ENCODE assay signal across 1 cellular context in the genomic region with DNA sequence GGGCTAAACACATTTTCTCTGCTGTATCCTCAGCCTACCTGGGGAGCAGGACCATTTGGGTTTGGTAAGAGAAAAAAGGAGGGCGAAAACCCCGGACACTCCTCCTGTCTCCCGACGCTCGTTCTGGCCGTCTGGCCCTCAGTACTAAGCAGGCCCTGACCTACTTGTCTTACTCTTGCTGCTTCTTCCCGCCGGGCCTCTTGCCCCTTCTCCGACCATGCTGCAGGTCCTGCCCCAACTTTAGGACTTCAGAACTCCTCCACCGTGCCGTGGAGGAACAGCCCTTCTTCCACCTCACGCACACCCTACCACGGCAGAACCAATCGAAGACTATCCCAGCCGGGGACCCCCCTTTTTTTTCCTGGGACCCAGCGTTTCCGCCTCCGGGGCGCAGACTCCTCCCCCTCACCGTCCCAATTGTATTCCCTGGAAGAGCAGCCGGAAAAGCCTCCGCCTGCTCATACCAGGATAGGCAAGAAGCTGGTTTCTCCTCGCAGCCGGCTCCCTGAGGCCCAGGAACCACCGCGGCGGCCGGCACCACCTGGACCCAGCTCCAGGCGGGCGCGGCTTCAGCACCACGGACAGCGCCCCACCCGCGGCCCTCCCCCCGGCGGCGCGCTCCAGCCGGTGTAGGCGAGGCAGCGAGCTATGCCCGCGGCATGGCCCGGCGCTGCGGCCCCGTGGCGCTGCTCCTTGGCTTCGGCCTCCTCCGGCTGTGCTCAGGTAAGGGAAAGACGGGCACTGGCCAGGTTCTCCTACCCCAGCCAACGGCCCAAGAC.
A peak's percentile ranks its signal among the peaks of the same experiment; 100 is the strongest.
TF ChIP-seq lines count a peak whose summit lies in the region.

TSS of gene CHRNB2 (plus strand) at position 393 of the 779 bp plus-strand sequence. CDS start at position 660, 267 bp downstream.

TF ChIP-seq in K562, 482 proteins besides CTCF, POLR2A, EP300 and RAD21 (continued from another document):
- TF ChIP-seq, protein P1, sequence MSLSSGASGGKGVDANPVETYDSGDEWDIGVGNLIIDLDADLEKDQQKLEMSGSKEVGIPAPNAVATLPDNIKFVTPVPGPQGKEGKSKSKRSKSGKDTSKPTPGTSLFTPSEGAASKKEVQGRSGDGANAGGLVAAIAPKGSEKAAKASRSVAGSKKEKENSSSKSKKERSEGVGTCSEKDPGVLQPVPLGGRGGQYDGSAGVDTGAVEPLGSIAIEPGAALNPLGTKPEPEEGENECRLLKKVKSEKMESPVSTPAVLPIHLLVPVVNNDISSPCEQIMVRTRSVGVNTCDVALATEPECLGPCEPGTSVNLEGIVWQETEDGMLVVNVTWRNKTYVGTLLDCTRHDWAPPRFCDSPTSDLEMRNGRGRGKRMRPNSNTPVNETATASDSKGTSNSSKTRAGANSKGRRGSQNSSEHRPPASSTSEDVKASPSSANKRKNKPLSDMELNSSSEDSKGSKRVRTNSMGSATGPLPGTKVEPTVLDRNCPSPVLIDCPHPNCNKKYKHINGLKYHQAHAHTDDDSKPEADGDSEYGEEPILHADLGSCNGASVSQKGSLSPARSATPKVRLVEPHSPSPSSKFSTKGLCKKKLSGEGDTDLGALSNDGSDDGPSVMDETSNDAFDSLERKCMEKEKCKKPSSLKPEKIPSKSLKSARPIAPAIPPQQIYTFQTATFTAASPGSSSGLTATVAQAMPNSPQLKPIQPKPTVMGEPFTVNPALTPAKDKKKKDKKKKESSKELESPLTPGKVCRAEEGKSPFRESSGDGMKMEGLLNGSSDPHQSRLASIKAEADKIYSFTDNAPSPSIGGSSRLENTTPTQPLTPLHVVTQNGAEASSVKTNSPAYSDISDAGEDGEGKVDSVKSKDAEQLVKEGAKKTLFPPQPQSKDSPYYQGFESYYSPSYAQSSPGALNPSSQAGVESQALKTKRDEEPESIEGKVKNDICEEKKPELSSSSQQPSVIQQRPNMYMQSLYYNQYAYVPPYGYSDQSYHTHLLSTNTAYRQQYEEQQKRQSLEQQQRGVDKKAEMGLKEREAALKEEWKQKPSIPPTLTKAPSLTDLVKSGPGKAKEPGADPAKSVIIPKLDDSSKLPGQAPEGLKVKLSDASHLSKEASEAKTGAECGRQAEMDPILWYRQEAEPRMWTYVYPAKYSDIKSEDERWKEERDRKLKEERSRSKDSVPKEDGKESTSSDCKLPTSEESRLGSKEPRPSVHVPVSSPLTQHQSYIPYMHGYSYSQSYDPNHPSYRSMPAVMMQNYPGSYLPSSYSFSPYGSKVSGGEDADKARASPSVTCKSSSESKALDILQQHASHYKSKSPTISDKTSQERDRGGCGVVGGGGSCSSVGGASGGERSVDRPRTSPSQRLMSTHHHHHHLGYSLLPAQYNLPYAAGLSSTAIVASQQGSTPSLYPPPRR (CRISPR knock-in tag; IDR thresholded peaks at IDR 0.05; ENCODE audit: borderline replicate concordance), result 0 out of 2 replicates have a peak, but pooled peaks have one; percentile 41
- peak; percentile 55; the same call in 1 of the 2 replicates for TF ChIP-seq E2F3 (CRISPR knock-in tag; IDR thresholded peaks at IDR 0.05)
- TF ChIP-seq GABPB1 (CRISPR knock-in tag; IDR thresholded peaks at IDR 0.05), result peak; percentile 72
- no peak for TF ChIP-seq TOE1 (IDR thresholded peaks at IDR 0.05; ENCODE audit: borderline replicate concordance)
- TF ChIP-seq TOE1 (CRISPR knock-in tag; IDR thresholded peaks at IDR 0.05; ENCODE audit: borderline replicate concordance, low read depth), result no peak
- TF ChIP-seq TRIM24 (IDR thresholded peaks at IDR 0.05), result no peak
- TF ChIP-seq, protein P2, sequence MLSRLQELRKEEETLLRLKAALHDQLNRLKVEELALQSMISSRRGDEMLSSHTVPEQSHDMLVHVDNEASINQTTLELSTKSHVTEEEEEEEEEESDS (CRISPR knock-in tag; IDR thresholded peaks at IDR 0.05), result no peak
- peak; percentile 68; the same call in 1 of the 2 replicates for TF ChIP-seq ZNF766 (CRISPR knock-in tag; conservative IDR thresholded peaks at IDR 0.05)
- 0 out of 2 replicates have a peak, but pooled peaks have one; percentile 39 for TF ChIP-seq ZNF431 (CRISPR knock-in tag; IDR thresholded peaks at IDR 0.05)
- TF ChIP-seq, protein P3, sequence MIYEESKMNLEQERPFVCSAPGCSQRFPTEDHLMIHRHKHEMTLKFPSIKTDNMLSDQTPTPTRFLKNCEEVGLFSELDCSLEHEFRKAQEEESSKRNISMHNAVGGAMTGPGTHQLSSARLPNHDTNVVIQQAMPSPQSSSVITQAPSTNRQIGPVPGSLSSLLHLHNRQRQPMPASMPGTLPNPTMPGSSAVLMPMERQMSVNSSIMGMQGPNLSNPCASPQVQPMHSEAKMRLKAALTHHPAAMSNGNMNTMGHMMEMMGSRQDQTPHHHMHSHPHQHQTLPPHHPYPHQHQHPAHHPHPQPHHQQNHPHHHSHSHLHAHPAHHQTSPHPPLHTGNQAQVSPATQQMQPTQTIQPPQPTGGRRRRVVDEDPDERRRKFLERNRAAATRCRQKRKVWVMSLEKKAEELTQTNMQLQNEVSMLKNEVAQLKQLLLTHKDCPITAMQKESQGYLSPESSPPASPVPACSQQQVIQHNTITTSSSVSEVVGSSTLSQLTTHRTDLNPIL (CRISPR knock-in tag; IDR thresholded peaks at IDR 0.05), result no peak
- TF ChIP-seq CREM (IDR thresholded peaks at IDR 0.05; ENCODE audit: low read depth), result peak; percentile 53
- TF ChIP-seq FOXP1 (CRISPR knock-in tag; IDR thresholded peaks at IDR 0.05), result peak; percentile 93
- TF ChIP-seq ARNT (IDR thresholded peaks at IDR 0.05), result no peak
- TF ChIP-seq, protein P4, sequence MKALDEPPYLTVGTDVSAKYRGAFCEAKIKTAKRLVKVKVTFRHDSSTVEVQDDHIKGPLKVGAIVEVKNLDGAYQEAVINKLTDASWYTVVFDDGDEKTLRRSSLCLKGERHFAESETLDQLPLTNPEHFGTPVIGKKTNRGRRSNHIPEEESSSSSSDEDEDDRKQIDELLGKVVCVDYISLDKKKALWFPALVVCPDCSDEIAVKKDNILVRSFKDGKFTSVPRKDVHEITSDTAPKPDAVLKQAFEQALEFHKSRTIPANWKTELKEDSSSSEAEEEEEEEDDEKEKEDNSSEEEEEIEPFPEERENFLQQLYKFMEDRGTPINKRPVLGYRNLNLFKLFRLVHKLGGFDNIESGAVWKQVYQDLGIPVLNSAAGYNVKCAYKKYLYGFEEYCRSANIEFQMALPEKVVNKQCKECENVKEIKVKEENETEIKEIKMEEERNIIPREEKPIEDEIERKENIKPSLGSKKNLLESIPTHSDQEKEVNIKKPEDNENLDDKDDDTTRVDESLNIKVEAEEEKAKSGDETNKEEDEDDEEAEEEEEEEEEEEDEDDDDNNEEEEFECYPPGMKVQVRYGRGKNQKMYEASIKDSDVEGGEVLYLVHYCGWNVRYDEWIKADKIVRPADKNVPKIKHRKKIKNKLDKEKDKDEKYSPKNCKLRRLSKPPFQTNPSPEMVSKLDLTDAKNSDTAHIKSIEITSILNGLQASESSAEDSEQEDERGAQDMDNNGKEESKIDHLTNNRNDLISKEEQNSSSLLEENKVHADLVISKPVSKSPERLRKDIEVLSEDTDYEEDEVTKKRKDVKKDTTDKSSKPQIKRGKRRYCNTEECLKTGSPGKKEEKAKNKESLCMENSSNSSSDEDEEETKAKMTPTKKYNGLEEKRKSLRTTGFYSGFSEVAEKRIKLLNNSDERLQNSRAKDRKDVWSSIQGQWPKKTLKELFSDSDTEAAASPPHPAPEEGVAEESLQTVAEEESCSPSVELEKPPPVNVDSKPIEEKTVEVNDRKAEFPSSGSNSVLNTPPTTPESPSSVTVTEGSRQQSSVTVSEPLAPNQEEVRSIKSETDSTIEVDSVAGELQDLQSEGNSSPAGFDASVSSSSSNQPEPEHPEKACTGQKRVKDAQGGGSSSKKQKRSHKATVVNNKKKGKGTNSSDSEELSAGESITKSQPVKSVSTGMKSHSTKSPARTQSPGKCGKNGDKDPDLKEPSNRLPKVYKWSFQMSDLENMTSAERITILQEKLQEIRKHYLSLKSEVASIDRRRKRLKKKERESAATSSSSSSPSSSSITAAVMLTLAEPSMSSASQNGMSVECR (CRISPR knock-in tag; IDR thresholded peaks at IDR 0.05), result peak; percentile 98
- no peak for TF ChIP-seq TCF7 (IDR thresholded peaks at IDR 0.05; ENCODE audit: borderline replicate concordance)
- TF ChIP-seq HMG20B (CRISPR knock-in tag; IDR thresholded peaks at IDR 0.05), result no peak
- no peak for TF ChIP-seq ETV6 (IDR thresholded peaks at IDR 0.05; ENCODE audit: borderline replicate concordance in 1 of 2, low read depth in 2 of 2, low read length in 1 of 2)
- peak; percentile 31; the same call in 1 of the 2 replicates for TF ChIP-seq ETV6 (CRISPR knock-in tag; IDR thresholded peaks at IDR 0.05; ENCODE audit: borderline replicate concordance)
- TF ChIP-seq, protein P5, sequence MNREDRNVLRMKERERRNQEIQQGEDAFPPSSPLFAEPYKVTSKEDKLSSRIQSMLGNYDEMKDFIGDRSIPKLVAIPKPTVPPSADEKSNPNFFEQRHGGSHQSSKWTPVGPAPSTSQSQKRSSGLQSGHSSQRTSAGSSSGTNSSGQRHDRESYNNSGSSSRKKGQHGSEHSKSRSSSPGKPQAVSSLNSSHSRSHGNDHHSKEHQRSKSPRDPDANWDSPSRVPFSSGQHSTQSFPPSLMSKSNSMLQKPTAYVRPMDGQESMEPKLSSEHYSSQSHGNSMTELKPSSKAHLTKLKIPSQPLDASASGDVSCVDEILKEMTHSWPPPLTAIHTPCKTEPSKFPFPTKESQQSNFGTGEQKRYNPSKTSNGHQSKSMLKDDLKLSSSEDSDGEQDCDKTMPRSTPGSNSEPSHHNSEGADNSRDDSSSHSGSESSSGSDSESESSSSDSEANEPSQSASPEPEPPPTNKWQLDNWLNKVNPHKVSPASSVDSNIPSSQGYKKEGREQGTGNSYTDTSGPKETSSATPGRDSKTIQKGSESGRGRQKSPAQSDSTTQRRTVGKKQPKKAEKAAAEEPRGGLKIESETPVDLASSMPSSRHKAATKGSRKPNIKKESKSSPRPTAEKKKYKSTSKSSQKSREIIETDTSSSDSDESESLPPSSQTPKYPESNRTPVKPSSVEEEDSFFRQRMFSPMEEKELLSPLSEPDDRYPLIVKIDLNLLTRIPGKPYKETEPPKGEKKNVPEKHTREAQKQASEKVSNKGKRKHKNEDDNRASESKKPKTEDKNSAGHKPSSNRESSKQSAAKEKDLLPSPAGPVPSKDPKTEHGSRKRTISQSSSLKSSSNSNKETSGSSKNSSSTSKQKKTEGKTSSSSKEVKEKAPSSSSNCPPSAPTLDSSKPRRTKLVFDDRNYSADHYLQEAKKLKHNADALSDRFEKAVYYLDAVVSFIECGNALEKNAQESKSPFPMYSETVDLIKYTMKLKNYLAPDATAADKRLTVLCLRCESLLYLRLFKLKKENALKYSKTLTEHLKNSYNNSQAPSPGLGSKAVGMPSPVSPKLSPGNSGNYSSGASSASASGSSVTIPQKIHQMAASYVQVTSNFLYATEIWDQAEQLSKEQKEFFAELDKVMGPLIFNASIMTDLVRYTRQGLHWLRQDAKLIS (CRISPR knock-in tag; IDR thresholded peaks at IDR 0.05), result peak; percentile 85; the same call in 1 of the 2 replicates
TF ChIP-seq in K562: peak in this region for 72.
